Comparison of ENCODE assay signal across 11 cellular contexts in genomic region chr9:109499061-109499630, GRCh38. TPM values are rescaled to one million over a fixed set of nuclear protein-coding genes. Genes with fewer than 3 reads are reported as not detected.
DNase-seq lines count a peak whose midpoint lies in the region; ATAC-seq and TF ChIP-seq lines count a peak whose summit lies in the region.
"Had no signal": no experiment of that assay in that cellular context is flagged by ENCODE, and none has a peak within 500 bp of the region (broad histone marks: within the 10 kb centered on the region; RNA-seq: fewer than 3 reads in every experiment).

No MANE protein-coding gene starts in this region.

- DNase-seq in heart right ventricle (no peak), Right ventricle myocardium superior (no peak), mucosa of descending colon (no peak), upper lobe of right lung (no peak), GOT3 (lab: John Stamatoyannopoulos, UW) (no peak), hippocampal formation (lab: John Stamatoyannopoulos, UW) (no peak)
- DNase-seq: CD8-positive, alpha-beta T cell; Kasumi-1 had no signal

- ATAC-seq in heart right ventricle (no peak), Right ventricle myocardium superior (ENCODE audit: poor library complexity) (no peak), mucosa of descending colon (peak; percentile 2), upper lobe of right lung (no peak), GM18517 (IDR thresholded peaks at IDR 0.05; ENCODE audit: unreplicated experiment) (no peak)
- ATAC-seq: CD8-positive, alpha-beta T cell had no signal

- intact Hi-C loops in heart right ventricle (cut with DNase I) (no loop called here), Right ventricle myocardium superior (cut with DNase I) (no loop called here), mucosa of descending colon (cut with DNase I, micrococcal nuclease) (no loop called here), upper lobe of right lung (cut with DNase I) (no loop called here)

- H3K9me3 ChIP-seq in heart right ventricle = no peaks in the 10 kb centered on the region
- H3K9me3 ChIP-seq in duodenal mucosa (ENCODE audit: control insufficient read depth in 1 of 2, low read length in 2 of 2) = no peaks in the 10 kb centered on the region
- no peaks in the 10 kb centered on the region for H3K9me3 ChIP-seq in mucosa of descending colon
- no peaks in the 10 kb centered on the region for H3K9me3 ChIP-seq in upper lobe of right lung
- H3K9me3 ChIP-seq: gastroesophageal sphincter had no signal

- peaks cover 0 to 22% (median 10%) of the 10 kb centered on the region in 9 donors for H3K4me1 ChIP-seq in heart right ventricle
- peaks cover 16 to 20% of the 10 kb centered on the region in 2 donors for H3K4me1 ChIP-seq in duodenal mucosa (ENCODE audit: control insufficient read depth in 1 of 2, insufficient read depth in 2 of 2, low read length in 2 of 2)
- peaks cover 27% of the 10 kb centered on the region for H3K4me1 ChIP-seq in mucosa of descending colon (ENCODE audit: low read depth)
- no peaks in the 10 kb centered on the region for H3K4me1 ChIP-seq in upper lobe of right lung

- H3K36me3 ChIP-seq in heart right ventricle = no peaks in the 10 kb centered on the region
- H3K36me3 ChIP-seq in duodenal mucosa (ENCODE audit: control insufficient read depth in 1 of 2, insufficient read depth in 2 of 2, low read length in 2 of 2) = no peaks in the 10 kb centered on the region
- no peaks in the 10 kb centered on the region for H3K36me3 ChIP-seq in mucosa of descending colon (ENCODE audit: low read depth)
- H3K36me3 ChIP-seq in upper lobe of right lung = no peaks in the 10 kb centered on the region
- H3K36me3 ChIP-seq: gastroesophageal sphincter had no signal

- 14 to 21% methylated on average over 14 of the region's 14 CpGs for WGBS in heart right ventricle, 2 donors

- H3K27me3 ChIP-seq in heart right ventricle = peaks cover 0 to 83% (median 28%) of the 10 kb centered on the region in 7 donors
- peaks cover 7 to 17% of the 10 kb centered on the region in 2 donors for H3K27me3 ChIP-seq in duodenal mucosa (ENCODE audit: control insufficient read depth in 1 of 2, insufficient read depth in 2 of 2, low read length in 2 of 2)
- peaks cover 54% of the 10 kb centered on the region for H3K27me3 ChIP-seq in upper lobe of right lung

- H3K27ac ChIP-seq in heart right ventricle (no peak overlapping the region), duodenal mucosa (ENCODE audit: low read depth, low read length) (no peak overlapping the region), upper lobe of right lung (no peak overlapping the region)

- TF ChIP-seq CTCF in heart right ventricle (IDR thresholded peaks at IDR 0.05) (no peak), mucosa of descending colon (IDR thresholded peaks at IDR 0.05) (no peak), upper lobe of right lung (IDR thresholded peaks at IDR 0.05) (no peak)

- peak overlapping the region; percentile 10 to 55 (median 44) for H3K4me3 ChIP-seq in heart right ventricle
- peak overlapping the region; percentile 64 to 69 for H3K4me3 ChIP-seq in duodenal mucosa (ENCODE audit: low read depth in 1 of 2, low read length in 2 of 2)
- no peak overlapping the region for H3K4me3 ChIP-seq in mucosa of descending colon
- H3K4me3 ChIP-seq in upper lobe of right lung = peak overlapping the region; percentile 46

- peak overlapping the region in 1 of 2 donors; percentile 28 for H3K9ac ChIP-seq in duodenal mucosa (ENCODE audit: low read depth in 1 of 2, low read length in 2 of 2)

RNA-seq across cellular contexts. Expression of gene PTPN3, which starts 1.0 kb away (rescaled TPM):
- total RNA-seq in heart right ventricle = 10 to 100 TPM; 22.7 to 70.7 (median 51.5) TPM
- 10 to 100 TPM in 1 of 2 donors, 1 to 10 TPM in 1; 3.1 to 10.7 TPM for polyA plus RNA-seq in heart right ventricle
- 38.6 TPM for total RNA-seq in Right ventricle myocardium superior
- 10 to 100 TPM; 13.2 to 30.3 (median 25.8) TPM for total RNA-seq in mucosa of descending colon
- 17.1 TPM for total RNA-seq in upper lobe of right lung
- total RNA-seq: CD8-positive, alpha-beta T cell had no signal
